7 cellular contexts compared by ENCODE assay signal in genomic region chr11:57641426-57641825, GRCh38.
DNase-seq lines count a peak whose midpoint lies in the region; ATAC-seq and TF ChIP-seq lines count a peak whose summit lies in the region.
"Had no signal": no experiment of that assay in that cellular context is flagged by ENCODE, and none has a peak within 500 bp of the region (broad histone marks: within the 10 kb centered on the region; RNA-seq: fewer than 3 reads in every experiment).

No MANE protein-coding gene starts in this region.

- H3K9me3 ChIP-seq in SU-DHL-6 (ENCODE audit: insufficient read depth, low read length), result no peaks in the 10 kb centered on the region
- H3K9me3 ChIP-seq: SJSA1 had no signal

- H3F3A ChIP-seq in SU-DHL-6 (ENCODE audit: insufficient read depth), result no peaks in the 10 kb centered on the region

- TF ChIP-seq CTCF in C4-2B (conservative IDR thresholded peaks at IDR 0.05), result peak; percentile 81
- peak; percentile 29 for TF ChIP-seq CTCF in HL-60 (IDR thresholded peaks at IDR 0.05; ENCODE audit: insufficient read depth, low read length)
- TF ChIP-seq CTCF in SU-DHL-6 (IDR thresholded peaks at IDR 0.05; ENCODE audit: insufficient read depth, low read length, poor library complexity, severe bottlenecking), result peak; percentile 48

- no peaks in the 10 kb centered on the region for H3K79me2 ChIP-seq in SU-DHL-6 (ENCODE audit: insufficient read depth, low read length)

- H3K27ac ChIP-seq in C4-2B, result no peak overlapping the region
- H3K27ac ChIP-seq in HL-60 (replicated peaks), result no peak overlapping the region
- H3K27ac ChIP-seq in SU-DHL-6 (ENCODE audit: low read depth, low read length), result no peak overlapping the region
- H3K27ac ChIP-seq: SJSA1 had no signal

- peak in 1 of 2 experiments; percentile 48 for DNase-seq in HL-60 (ENCODE audit: low read depth in 1 of 2, low spot score in 1 of 2)
- DNase-seq in left kidney (ENCODE audit: low read depth, low spot score), result peak; percentile 71
- no peak for DNase-seq in amniotic stem cell (lab: John Stamatoyannopoulos, UW)

- no peak overlapping the region for H3K4me3 ChIP-seq in HL-60 (replicated peaks; ENCODE audit: insufficient read depth, low read length)
- no peak overlapping the region for H3K4me3 ChIP-seq in SU-DHL-6 (ENCODE audit: insufficient read depth, low read length, poor library complexity, severe bottlenecking)
- H3K4me3 ChIP-seq: SJSA1 had no signal

- H3K9me2 ChIP-seq in SU-DHL-6 (replicated peaks; ENCODE audit: insufficient read depth, low read length), result no peaks in the 10 kb centered on the region

- no peak overlapping the region for H3K9ac ChIP-seq in SU-DHL-6 (ENCODE audit: low read length)

- ATAC-seq in GM21526 (IDR thresholded peaks at IDR 0.05; ENCODE audit: low FRiP score, unreplicated experiment), result no peak

- H2AFZ ChIP-seq in SU-DHL-6 (ENCODE audit: low read depth, low read length, severe bottlenecking), result no peak overlapping the region

- no peak overlapping the region for H3K4me2 ChIP-seq in SU-DHL-6 (ENCODE audit: low read depth, low read length, poor library complexity, severe bottlenecking)

- H3K36me3 ChIP-seq in SU-DHL-6 (ENCODE audit: low read length), result no peaks in the 10 kb centered on the region

- no peaks in the 10 kb centered on the region for H4K20me1 ChIP-seq in SU-DHL-6 (ENCODE audit: low read depth, low read length)

- peaks cover 3% of the 10 kb centered on the region for H3K27me3 ChIP-seq in HL-60 (ENCODE audit: insufficient read depth, poor library complexity, severe bottlenecking)
- no peaks in the 10 kb centered on the region for H3K27me3 ChIP-seq in SU-DHL-6 (ENCODE audit: low read length)
- H3K27me3 ChIP-seq: SJSA1 had no signal

Comparison
In these comparisons a context has a peak if more than half of its experiments do, and no peak if none do; other contexts are left out.
1. CTCF ChIP-seq: peak in every context shown above with its lines; median percentile 81 in C4-2B; 48 in SU-DHL-6; 29 in HL-60.